ENCODE assay signal across 8 cellular contexts in genomic region chr2:74472086-74472944, GRCh38. TPM values are rescaled to one million over a fixed set of nuclear protein-coding genes. Genes with fewer than 3 reads are reported as not detected.
DNase-seq lines count a peak whose midpoint lies in the region; ATAC-seq and TF ChIP-seq lines count a peak whose summit lies in the region.

MRPL53 (minus strand) TSS chr2:74472680; CDS start chr2:74472660, 20 bp downstream.

- peaks cover 0 to 21% (median 10%) of the 10 kb centered on the region in 3 donors for H3K36me3 Mint-ChIP-seq in naive thymus-derived CD8-positive, alpha-beta T cell
- H3K36me3 Mint-ChIP-seq in stimulated activated naive B cell treated with anti-CD40 and anti-IgM and Interleukin-4, amounts not matched to agents 10 μg/mL and 1 μg/mL and 100 μg/mL, for 72 hours: peaks cover 24 to 38% of the 10 kb centered on the region in 2 donors

- H3K4me2 ChIP-seq in Karpas-422 (ENCODE audit: low read depth, low read length, poor library complexity, severe bottlenecking) (peak within 1 kb of the TSS; percentile 92), fibroblast of lung (ENCODE audit: extremely low read depth, insufficient read depth, low read length) (peak within 1 kb of the TSS; percentile 92)

- H3K9me3 Mint-ChIP-seq in naive thymus-derived CD8-positive, alpha-beta T cell: no peaks in the 10 kb centered on the region
- no peaks in the 10 kb centered on the region for H3K9me3 Mint-ChIP-seq in stimulated activated naive B cell treated with anti-CD40 and anti-IgM and Interleukin-4, amounts not matched to agents 10 μg/mL and 1 μg/mL and 100 μg/mL, for 72 hours

- H3K4me3 ChIP-seq in Karpas-422 (ENCODE audit: low read length) (peak within 1 kb of the TSS; percentile 71), fibroblast of lung (replicated peaks in 1 of 4; ENCODE audit: control extremely low read depth in 1 of 4, insufficient read depth in 1 of 4, low read depth in 3 of 4, low read length in 4 of 4) (peak within 1 kb of the TSS; percentile 42 to 89 (median 66))

- H4K20me1 ChIP-seq in Karpas-422 (ENCODE audit: insufficient read depth, low read depth, low read length) (no peaks in the 10 kb centered on the region; the same call in 1 of the 2 replicates), fibroblast of lung (ENCODE audit: control insufficient read depth, extremely low read depth, insufficient read depth, low read length) (no peaks in the 10 kb centered on the region)

- no peaks in the 10 kb centered on the region for H3K9me2 ChIP-seq in Karpas-422 (replicated peaks; ENCODE audit: insufficient read depth, low read length)

- peak within 1 kb of the TSS; percentile 94 to 99 (median 98) for H3K4me3 Mint-ChIP-seq in naive thymus-derived CD8-positive, alpha-beta T cell
- peak within 1 kb of the TSS; percentile 97 to 98 for H3K4me3 Mint-ChIP-seq in stimulated activated naive B cell treated with anti-CD40 and anti-IgM and Interleukin-4, amounts not matched to agents 10 μg/mL and 1 μg/mL and 100 μg/mL, for 72 hours

- H3K4me1 ChIP-seq in Karpas-422 (ENCODE audit: low read length) (peaks cover 24% of the 10 kb centered on the region), fibroblast of lung (ENCODE audit: control insufficient read depth, extremely low read depth, insufficient read depth, low read length) (peaks cover 2% of the 10 kb centered on the region)

- H3K9ac ChIP-seq in Karpas-422 (ENCODE audit: low read length) (peak within 1 kb of the TSS; percentile 76), fibroblast of lung (ENCODE audit: insufficient read depth, low read length) (peak within 1 kb of the TSS; percentile 76)

- H3K79me2 ChIP-seq in Karpas-422 (ENCODE audit: low read length): peaks cover 9% of the 10 kb centered on the region
- no peaks in the 10 kb centered on the region for H3K79me2 ChIP-seq in fibroblast of lung (ENCODE audit: control insufficient read depth, insufficient read depth, low read length)

- no peaks in the 10 kb centered on the region for H3K27me3 Mint-ChIP-seq in naive thymus-derived CD8-positive, alpha-beta T cell
- no peaks in the 10 kb centered on the region for H3K27me3 Mint-ChIP-seq in stimulated activated naive B cell treated with anti-CD40 and anti-IgM and Interleukin-4, amounts not matched to agents 10 μg/mL and 1 μg/mL and 100 μg/mL, for 72 hours

- H3K36me3 ChIP-seq in Karpas-422 (ENCODE audit: insufficient read depth, low read length) (peaks cover 10% of the 10 kb centered on the region; the same call in 1 of the 2 replicates), fibroblast of lung (ENCODE audit: control insufficient read depth, insufficient read depth, low read length) (peaks cover 10% of the 10 kb centered on the region)

- POLR2A ChIA-PET in RWPE1 (lab: Yijun Ruan, JAX; ENCODE audit: low non-redundant PET): interaction anchor here (0.6 to 1.5 kb wide), 3 partner anchors 8 to 10 kb away, joined by 3 to 7 read pairs (median 3); partner anchors contain the start of genes CCDC142 and TTC31
- POLR2A ChIA-PET in naive thymus-derived CD8-positive, alpha-beta T cell (lab: Charles Lee): interaction anchor here (0.6 to 5.8 kb wide), 16 partner anchors 8 to 113 kb away, joined by 3 to 172 read pairs (median 6); partner anchors contain the start of genes AUP1, C2orf81, CCDC142 and HTRA2

- H3K9me3 ChIP-seq in Karpas-422 (ENCODE audit: low read length): no peaks in the 10 kb centered on the region
- H3K9me3 ChIP-seq in fibroblast of lung (ENCODE audit: control insufficient read depth, insufficient read depth, low read depth, low read length): no peaks in the 10 kb centered on the region

- H2AFZ ChIP-seq in Karpas-422 (ENCODE audit: low read length) (peak within 1 kb of the TSS; percentile 58; the same call in 1 of the 2 replicates), fibroblast of lung (ENCODE audit: low read length) (peak within 1 kb of the TSS; percentile 89)

- CTCF ChIA-PET in RWPE1 (lab: Yijun Ruan, JAX): interaction anchor here (0.6 to 1.1 kb wide), 3 partner anchors 10 to 34 kb away, joined by 3 to 6 read pairs (median 4); partner anchors contain the start of genes CCDC142 and TTC31

- H3K4me1 Mint-ChIP-seq in naive thymus-derived CD8-positive, alpha-beta T cell: peaks cover 16 to 37% (median 27%) of the 10 kb centered on the region in 4 donors
- peaks cover 13 to 40% of the 10 kb centered on the region in 2 donors for H3K4me1 Mint-ChIP-seq in stimulated activated naive B cell treated with anti-CD40 and anti-IgM and Interleukin-4, amounts not matched to agents 10 μg/mL and 1 μg/mL and 100 μg/mL, for 72 hours

- ATAC-seq in GM21723 (IDR thresholded peaks at IDR 0.05; ENCODE audit: unreplicated experiment): peak; percentile 87
- peak; percentile 93 to 94 for ATAC-seq in naive thymus-derived CD8-positive, alpha-beta T cell
- ATAC-seq in stimulated activated naive B cell treated with anti-CD40 and anti-IgM and Interleukin-4, amounts not matched to agents 10 μg/mL and 1 μg/mL and 100 μg/mL, for 72 hours (replicated peaks): peak; percentile 95 to 97

- peak; percentile 87 for DNase-seq in DMS79 treated with DMSO at 0.1 percent for 48 hours (lab: John Stamatoyannopoulos, UW)
- peak; percentile 99 for DNase-seq in Karpas-422
- DNase-seq in RWPE1 (ENCODE audit: low spot score): peak; percentile 60
- peak; percentile 93 to 96 for DNase-seq in activated T-helper 1 cell treated with anti-CD3 and anti-CD28 coated beads, Interleukin-2, amount 50 U/mL, for 16 hours (ENCODE audit: low read depth in 1 of 2, low spot score in 1 of 2)
- peak; percentile 94 to 95 for DNase-seq in fibroblast of lung (ENCODE audit: low read depth in 2 of 2)
- DNase-seq in naive thymus-derived CD8-positive, alpha-beta T cell: peak; percentile 93 to 98 (median 96)
- DNase-seq in stimulated activated naive B cell treated with anti-CD40 and anti-IgM and Interleukin-4, amounts not matched to agents 10 μg/mL and 1 μg/mL and 100 μg/mL, for 72 hours: peak; percentile 92

- H3K27ac ChIP-seq in Karpas-422 (ENCODE audit: low read length): peak within 1 kb of the TSS; percentile 83
- H3K27ac ChIP-seq in RWPE1: peak within 1 kb of the TSS; percentile 97
- H3K27ac ChIP-seq in fibroblast of lung (ENCODE audit: insufficient read depth, low read length): peak within 1 kb of the TSS; percentile 71

- TF ChIP-seq CTCF in RWPE1 (conservative IDR thresholded peaks at IDR 0.05; ENCODE audit: low read depth) (no peak), fibroblast of lung (conservative IDR thresholded peaks at IDR 0.05 in 1 of 2, IDR thresholded peaks at IDR 0.05 in 1 of 2; ENCODE audit: low read depth in 1 of 2, low read length in 2 of 2) (no peak)

- no peaks in the 10 kb centered on the region for H3K27me3 ChIP-seq in Karpas-422 (ENCODE audit: low read length)
- H3K27me3 ChIP-seq in fibroblast of lung (ENCODE audit: control insufficient read depth, insufficient read depth, low read length): no peaks in the 10 kb centered on the region

- peak within 1 kb of the TSS; percentile 98 to 100 (median 99) for H3K27ac Mint-ChIP-seq in naive thymus-derived CD8-positive, alpha-beta T cell
- H3K27ac Mint-ChIP-seq in stimulated activated naive B cell treated with anti-CD40 and anti-IgM and Interleukin-4, amounts not matched to agents 10 μg/mL and 1 μg/mL and 100 μg/mL, for 72 hours: peak within 1 kb of the TSS; percentile 99

RNA-seq across cellular contexts. Expression of gene MRPL53, which starts in this region (rescaled TPM):
- total RNA-seq in Karpas-422 (2014; rRNA removed; shearing (Covaris generic); ENCODE audit: low replicate concordance): 91.4 and 144 TPM in 2 replicates
- 38.0 and 45.4 TPM in 2 replicates for total RNA-seq in fibroblast of lung
- polyA plus RNA-seq in fibroblast of lung: 30.1 and 33.9 TPM in 2 replicates
- 94.2 and 107 TPM in 2 replicates for polyA plus RNA-seq in fibroblast of lung (2012)
- polyA minus RNA-seq in fibroblast of lung (ENCODE audit: low replicate concordance): 9.5 and 33.6 TPM in 2 replicates
- total RNA-seq in naive thymus-derived CD8-positive, alpha-beta T cell: 10 to 100 TPM; 72.0 to 81.4 TPM
- polyA plus RNA-seq in naive thymus-derived CD8-positive, alpha-beta T cell: 100 to 1,000 TPM; 148 to 171 (median 154) TPM

Comparison
In these comparisons a context has a peak if more than half of its experiments do, and no peak if none do; other contexts are left out.
1. Peak in every context shown above with its lines: DNase-seq, ATAC-seq, H3K4me3 ChIP-seq and H3K27ac ChIP-seq.